Comparison of ENCODE assay signal across 9 cellular contexts in the genomic region with DNA sequence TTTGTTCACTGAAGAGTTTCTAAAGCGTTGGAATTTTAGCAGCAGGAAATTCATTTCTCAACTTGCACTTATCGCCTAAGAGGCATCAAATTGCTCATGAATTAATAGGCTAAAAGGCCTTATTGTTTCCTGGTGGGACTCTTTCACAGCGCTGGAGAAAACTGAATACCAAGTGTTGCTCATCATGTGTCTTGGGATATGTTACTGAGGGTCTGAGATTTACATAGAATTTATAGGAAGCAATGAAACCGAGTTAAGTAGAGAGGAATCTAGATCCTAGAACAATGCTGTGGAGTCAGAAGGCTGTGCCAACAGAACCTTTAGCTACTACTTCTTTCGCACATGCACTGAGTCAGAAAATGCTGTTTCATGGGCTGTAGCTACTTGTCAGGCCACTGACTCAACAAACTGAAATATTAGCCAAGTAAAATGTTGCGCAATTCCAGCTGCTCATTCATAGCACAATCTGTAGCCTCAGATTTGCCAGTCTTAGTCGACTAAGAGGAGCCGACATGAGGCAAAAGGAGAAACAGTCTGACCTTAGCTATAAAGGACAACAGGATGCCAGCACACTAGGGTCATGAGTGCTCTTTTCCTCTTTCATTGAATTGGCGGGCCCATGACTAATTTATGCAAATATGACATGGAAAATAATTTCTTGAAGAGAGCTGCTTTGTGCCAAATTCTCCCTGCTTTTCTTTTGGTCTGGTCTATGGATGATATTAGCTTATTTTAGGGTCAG. TPM values are rescaled to one million over a fixed set of nuclear protein-coding genes. Genes with fewer than 3 reads are reported as not detected.
DNase-seq lines count a peak whose midpoint lies in the region; ATAC-seq and TF ChIP-seq lines count a peak whose summit lies in the region.
"Had no signal": no experiment of that assay in that cellular context is flagged by ENCODE, and none has a peak within 500 bp of the region (broad histone marks: within the 10 kb centered on the region; RNA-seq: fewer than 3 reads in every experiment).

No MANE protein-coding gene starts in this region.

- peak overlapping the region in 3 of 5 experiments; percentile 55 to 86 (median 85) for H3K27ac Mint-ChIP-seq in brain
- H3K27ac Mint-ChIP-seq: memory B cell had no signal

- TF ChIP-seq CTCF in brain (conservative IDR thresholded peaks at IDR 0.05) (no peak), upper lobe of right lung (IDR thresholded peaks at IDR 0.05) (no peak)

- peaks cover 15% of the 10 kb centered on the region for H3K4me1 Mint-ChIP-seq in brain
- H3K4me1 Mint-ChIP-seq: memory B cell had no signal

- H3K27me3 ChIP-seq in layer of hippocampus (ENCODE audit: control insufficient read depth, insufficient read depth, low read length) (no peaks in the 10 kb centered on the region), upper lobe of right lung (no peaks in the 10 kb centered on the region)

- peak; percentile 60 for ATAC-seq in GM19452 (IDR thresholded peaks at IDR 0.05; ENCODE audit: unreplicated experiment)
- ATAC-seq in upper lobe of right lung, result peak; percentile 91
- ATAC-seq in HG03457 (IDR thresholded peaks at IDR 0.05; ENCODE audit: unreplicated experiment), result no peak

- no peaks in the 10 kb centered on the region for H3K36me3 ChIP-seq in upper lobe of right lung

- peaks cover 32% of the 10 kb centered on the region for H3K4me1 ChIP-seq in upper lobe of right lung

- H3K27ac ChIP-seq in layer of hippocampus (ENCODE audit: low read depth, low read length) (peak overlapping the region; percentile 15), upper lobe of right lung (peak overlapping the region; percentile 68)

- H3K36me3 Mint-ChIP-seq in brain, result no peaks in the 10 kb centered on the region
- H3K36me3 Mint-ChIP-seq: memory B cell had no signal

- H3K4me3 Mint-ChIP-seq in brain, result no peak overlapping the region
- H3K4me3 Mint-ChIP-seq: memory B cell had no signal

- intact Hi-C loops in upper lobe of right lung (cut with DNase I), result no loop called here

- H3K4me3 ChIP-seq in upper lobe of right lung, result no peak overlapping the region

- H3K9me3 ChIP-seq in upper lobe of right lung, result no peaks in the 10 kb centered on the region

- H3K27me3 Mint-ChIP-seq in brain, result peaks cover 3% of the 10 kb centered on the region

- H3K9me3 Mint-ChIP-seq in brain, result no peaks in the 10 kb centered on the region
- H3K9me3 Mint-ChIP-seq: memory B cell had no signal

- peak; percentile 22 for DNase-seq in NCI-H2029 treated with DMSO at 0.1 percent for 48 hours (lab: John Stamatoyannopoulos, UW)
- no peak for DNase-seq in upper lobe of right lung
- no peak for DNase-seq in activated T-cell treated with anti-CD3 and anti-CD28 coated beads, Interleukin-2, amount 50 U/mL, for 1 hour
- no peak for DNase-seq in effector CD8-positive, alpha-beta T cell (lab: John Stamatoyannopoulos, UW)

RNA-seq across cellular contexts. Expression of gene CXCL8, which starts 35.9 kb away (rescaled TPM):
- polyA plus RNA-seq in brain (ENCODE audit: insufficient read depth, low read depth, low replicate concordance), result 0.37 TPM
- total RNA-seq in upper lobe of right lung, result 10.7 TPM
